Comparison of ENCODE assay signal across 16 cellular contexts in the genomic region with DNA sequence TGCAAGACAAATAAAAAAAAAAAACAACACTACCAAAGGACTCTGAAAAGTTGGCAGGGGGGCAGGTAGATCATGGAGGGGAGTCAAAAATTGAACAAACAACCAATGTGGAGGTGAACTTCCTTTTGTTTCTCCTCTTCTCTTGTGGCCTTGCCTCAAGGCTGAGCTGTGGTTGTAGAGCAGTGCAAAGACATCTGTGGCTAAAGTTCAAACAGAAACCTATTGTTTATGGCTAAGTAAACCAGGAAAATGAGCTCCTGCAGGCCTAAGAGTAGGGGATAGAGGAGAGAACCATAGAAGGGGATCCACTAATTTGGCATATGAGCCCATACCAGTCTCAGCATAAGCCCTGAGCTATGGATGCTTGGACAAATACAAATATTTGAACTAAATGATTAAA. TPM values are rescaled to one million over a fixed set of nuclear protein-coding genes. Genes with fewer than 3 reads are reported as not detected.
DNase-seq lines count a peak whose midpoint lies in the region; ATAC-seq and TF ChIP-seq lines count a peak whose summit lies in the region.
"Had no signal": no experiment of that assay in that cellular context is flagged by ENCODE, and none has a peak within 500 bp of the region (broad histone marks: within the 10 kb centered on the region; RNA-seq: fewer than 3 reads in every experiment).

No MANE protein-coding gene starts in this region.

- TF ChIP-seq CTCF in 22Rv1 (IDR thresholded peaks at IDR 0.05) (no peak), gastroesophageal sphincter (IDR thresholded peaks at IDR 0.05) (no peak)

- DNase-seq in DMS153 treated with DMSO at 0.1 percent for 48 hours (lab: John Stamatoyannopoulos, UW; ENCODE audit: unreplicated experiment) (peak; percentile 36), NCI-H2029 (lab: John Stamatoyannopoulos, UW) (peak; percentile 67), NCI-H69 (lab: John Stamatoyannopoulos, UW) (peak; percentile 94), DMS114 treated with DMSO at 0.1 percent for 48 hours (lab: John Stamatoyannopoulos, UW; ENCODE audit: unreplicated experiment) (no peak), germinal center (ENCODE audit: low spot score) (no peak)
- DNase-seq: AML-193, GF-D8, GOT3, KBM-7, NCI-H187 treated with DMSO at 0.1 percent for 48 hours, NCI-H226 had no signal

- no peak overlapping the region for H3K4me3 ChIP-seq in gastroesophageal sphincter

- H3K27me3 ChIP-seq in gastroesophageal sphincter = peaks cover under 1% of the 10 kb centered on the region

- TF ChIP-seq EP300 in gastroesophageal sphincter (IDR thresholded peaks at IDR 0.05) = no peak

- H3K36me3 ChIP-seq in gastroesophageal sphincter = no peaks in the 10 kb centered on the region

- H3K9me3 ChIP-seq in gastroesophageal sphincter = peaks cover 0 to 26% (median 4%) of the 10 kb centered on the region in 3 donors

- peak overlapping the region; percentile 40 for H3K27ac ChIP-seq in 22Rv1
- H3K27ac ChIP-seq in gastroesophageal sphincter = no peak overlapping the region

- ATAC-seq in gastroesophageal sphincter = no peak
- ATAC-seq in GM18909 (IDR thresholded peaks at IDR 0.05; ENCODE audit: poor library complexity, unreplicated experiment) = no peak

- H3K4me1 ChIP-seq in gastroesophageal sphincter = no peaks in the 10 kb centered on the region

- TF ChIP-seq POLR2A in gastroesophageal sphincter (IDR thresholded peaks at IDR 0.05) = no peak

RNA-seq across cellular contexts. Expression of gene EGR4, which starts 40.2 kb away (rescaled TPM):
- not detected for total RNA-seq in gastroesophageal sphincter
- total RNA-seq: Daoy, M059J had no signal

RNA-seq across cellular contexts. Expression of gene FBXO41, which starts 49.3 kb away (rescaled TPM):
- total RNA-seq in gastroesophageal sphincter = 1 to 10 TPM; 2.2 to 5.4 (median 4.0) TPM

RNA-seq across cellular contexts. Expression of gene ALMS1, which starts 52.1 kb away (rescaled TPM):
- 10 to 100 TPM; 26.4 to 54.3 (median 36.5) TPM for total RNA-seq in gastroesophageal sphincter

Comparison
In these comparisons a context has a peak if more than half of its experiments do, and no peak if none do; other contexts are left out.
1. DNase-seq: peak in DMS153 treated with DMSO at 0.1 percent for 48 hours (single experiment), NCI-H2029 (single experiment) and NCI-H69 (single experiment); none in DMS114 treated with DMSO at 0.1 percent for 48 hours (single experiment) and germinal center (single experiment).